8 cellular contexts compared by ENCODE assay signal in genomic region chr10:70903262-70903921, GRCh38. TPM values are rescaled to one million over a fixed set of nuclear protein-coding genes. Genes with fewer than 3 reads are reported as not detected.
DNase-seq lines count a peak whose midpoint lies in the region; ATAC-seq and TF ChIP-seq lines count a peak whose summit lies in the region.

No MANE protein-coding gene starts in this region.

- no peaks in the 10 kb centered on the region for H3K36me3 ChIP-seq in BLaER1

- in situ Hi-C loops in GM13976 (cut with MboI; ENCODE audit: low sequenced_read_pairs, unreplicated experiment), result no loop called here

- DNase-seq in GM13976 (ENCODE audit: low spot score) (peak; percentile 76), OCI-M1 (lab: John Stamatoyannopoulos, UW) (peak; percentile 60), immature natural killer cell (peak in 2 of 3 donors; percentile 11 to 19), NCI-H446 treated with DMSO at 0.1 percent for 48 hours (lab: John Stamatoyannopoulos, UW) (no peak)
- peak; percentile 39 for DNase-seq in stimulated activated CD4-positive, alpha-beta T cell treated with anti-CD3 and anti-CD28 coated beads, Interleukin-15, amount 100 ng/mL, for 24 hours

- H3K4me3 Mint-ChIP-seq in brain, result no peak overlapping the region
- H3K4me3 Mint-ChIP-seq in immature natural killer cell, result no peak overlapping the region

- no peak overlapping the region for H3K9ac ChIP-seq in BLaER1

- peak; percentile 72 for TF ChIP-seq CTCF in GM13976 (IDR thresholded peaks at IDR 0.05; ENCODE audit: borderline replicate concordance, control extremely low read depth, extremely low read depth, insufficient read depth, missing control alignments)
- TF ChIP-seq CTCF in brain (conservative IDR thresholded peaks at IDR 0.05), result peak; percentile 95 to 98

- no peaks in the 10 kb centered on the region for H3K9me3 ChIP-seq in BLaER1

- ATAC-seq in HG03354 (IDR thresholded peaks at IDR 0.05; ENCODE audit: poor library complexity, severe bottlenecking, unreplicated experiment), result no peak

- H3K4me1 ChIP-seq in BLaER1, result peaks cover 32% of the 10 kb centered on the region

- H3K36me3 Mint-ChIP-seq in brain, result no peaks in the 10 kb centered on the region
- H3K36me3 Mint-ChIP-seq in immature natural killer cell, result no peaks in the 10 kb centered on the region

- H3K9me3 Mint-ChIP-seq in brain (no peaks in the 10 kb centered on the region), immature natural killer cell (peaks cover 0 to 3% (median 0%) of the 10 kb centered on the region in 6 donors)

- H3K27ac Mint-ChIP-seq in brain, result peak overlapping the region in 2 of 5 experiments; percentile 55 to 79
- no peak overlapping the region for H3K27ac Mint-ChIP-seq in immature natural killer cell

- H3K27me3 Mint-ChIP-seq in brain (no peaks in the 10 kb centered on the region), immature natural killer cell (ENCODE audit: low read depth in 3 of 3) (peaks cover 3 to 4% (median 4%) of the 10 kb centered on the region in 3 donors)

- no peaks in the 10 kb centered on the region for H3K27me3 ChIP-seq in BLaER1

- H3K4me2 ChIP-seq in BLaER1, result peak overlapping the region; percentile 31; the same call in 1 of the 2 replicates

- H3K4me3 ChIP-seq in BLaER1, result no peak overlapping the region

- H3K4me1 Mint-ChIP-seq in brain (peaks cover 39% of the 10 kb centered on the region), immature natural killer cell (no peaks in the 10 kb centered on the region)

- no peaks in the 10 kb centered on the region for H4K20me1 ChIP-seq in BLaER1

- no peak overlapping the region; the same call in 1 of the 2 replicates for H3K27ac ChIP-seq in BLaER1

RNA-seq across cellular contexts. Expression of gene PCBD1, which starts 15.0 kb away (rescaled TPM):
- 94.6 TPM for polyA plus RNA-seq in brain (ENCODE audit: insufficient read depth, low read depth, low replicate concordance)
- 10 to 100 TPM; 24.0 to 35.2 (median 25.4) TPM for polyA plus RNA-seq in immature natural killer cell
